1 cellular context compared by ENCODE assay signal in genomic region chr5:95554647-95555548, GRCh38.
A peak's percentile ranks its signal among the peaks of the same experiment; 100 is the strongest.
TF ChIP-seq lines count a peak whose summit lies in the region.

Gene ARSK (plus strand): TSS chr5:95555101. CDS start chr5:95555279, 178 bp downstream.
Gene SKIC3 (minus strand): TSS chr5:95554977. CDS start chr5:95547150, 7,827 bp downstream.

TF ChIP-seq in K562, 482 proteins besides CTCF, POLR2A, EP300 and RAD21 (continued from another document and continues in another):
- peak in 1 of 2 experiments; percentile 28; a peak in 1 of 4 replicates for TF ChIP-seq ARNT (IDR thresholded peaks at IDR 0.05)
- TF ChIP-seq E2F5 (CRISPR knock-in tag; IDR thresholded peaks at IDR 0.05), result peak; percentile 92
- peak; percentile 27; the same call in 1 of the 2 replicates for TF ChIP-seq ZBTB43 (CRISPR knock-in tag; IDR thresholded peaks at IDR 0.05)
- TF ChIP-seq SMARCA5 (IDR thresholded peaks at IDR 0.05), result no peak; the same call in 1 of the 2 replicates
- TF ChIP-seq ZNF512 (tag; IDR thresholded peaks at IDR 0.05), result no peak
- TF ChIP-seq CEBPB (tag; IDR thresholded peaks at IDR 0.05), result no peak
- no peak for TF ChIP-seq ZNF316 (IDR thresholded peaks at IDR 0.05)
- no peak for TF ChIP-seq SPI1 (IDR thresholded peaks at IDR 0.05; ENCODE audit: borderline replicate concordance, low read depth, low read length)
- TF ChIP-seq SMAD3 (CRISPR knock-in tag; conservative IDR thresholded peaks at IDR 0.05), result 0 out of 2 replicates have a peak, but pooled peaks have one; percentile 47
- TF ChIP-seq ZNF785 (CRISPR knock-in tag; IDR thresholded peaks at IDR 0.05), result no peak
- no peak for TF ChIP-seq SRSF3 (IDR thresholded peaks at IDR 0.05; ENCODE audit: insufficient read depth, low read length)
- TF ChIP-seq ZNF174 (CRISPR knock-in tag; IDR thresholded peaks at IDR 0.05), result no peak
- peak; percentile 70; the same call in 1 of the 2 replicates for TF ChIP-seq ZFX (CRISPR knock-in tag; IDR thresholded peaks at IDR 0.05)
- no peak for TF ChIP-seq KLF6 (CRISPR knock-in tag; IDR thresholded peaks at IDR 0.05; ENCODE audit: borderline replicate concordance)
- TF ChIP-seq JUN (IDR thresholded peaks at IDR 0.05; ENCODE audit: borderline replicate concordance, low read depth, low read length), result peak; percentile 42; the same call in 1 of the 2 replicates
- 0 out of 2 replicates have a peak, but pooled peaks have one; percentile 48 for TF ChIP-seq JUN (CRISPR knock-in tag; IDR thresholded peaks at IDR 0.05; ENCODE audit: borderline replicate concordance)
- TF ChIP-seq DPF2 (IDR thresholded peaks at IDR 0.05), result 0 out of 2 replicates have a peak, but pooled peaks have one; percentile 51
- TF ChIP-seq EZH2 (IDR thresholded peaks at IDR 0.05; ENCODE audit: borderline replicate concordance, low read depth, low read length), result no peak
- no peak for TF ChIP-seq CBX3 (IDR thresholded peaks at IDR 0.05; ENCODE audit: borderline replicate concordance in 1 of 2, low read length in 2 of 2)
- TF ChIP-seq ATF6 (CRISPR knock-in tag; IDR thresholded peaks at IDR 0.05), result peak; percentile 63; the same call in 1 of the 2 replicates
- 0 out of 2 replicates have a peak, but pooled peaks have one; percentile 21 for TF ChIP-seq TCF7L2 (IDR thresholded peaks at IDR 0.05; ENCODE audit: low read depth, low read length)
- peak; percentile 67 for TF ChIP-seq ATF7 (IDR thresholded peaks at IDR 0.05)
- TF ChIP-seq SIRT6 (IDR thresholded peaks at IDR 0.05; ENCODE audit: low read depth, low read length), result no peak
- TF ChIP-seq SREBF2 (CRISPR knock-in tag; IDR thresholded peaks at IDR 0.05), result no peak
- peak; percentile 60 for TF ChIP-seq GABPA (tag; conservative IDR thresholded peaks at IDR 0.05; ENCODE audit: low read depth)
- TF ChIP-seq MEF2D (tag; conservative IDR thresholded peaks at IDR 0.05; ENCODE audit: low read depth), result no peak
- TF ChIP-seq TAF7 (tag; IDR thresholded peaks at IDR 0.05), result peak; percentile 58; the same call in 1 of the 2 replicates
- TF ChIP-seq HDAC2 (IDR thresholded peaks at IDR 0.05), result peak; percentile 72; the same call in 1 of the 2 replicates
- TF ChIP-seq MED1 (CRISPR knock-in tag; IDR thresholded peaks at IDR 0.05; ENCODE audit: borderline replicate concordance), result no peak
- peak; percentile 55; the same call in 1 of the 2 replicates for TF ChIP-seq MTA3 (IDR thresholded peaks at IDR 0.05; ENCODE audit: borderline replicate concordance)
- no peak for TF ChIP-seq ZNF79 (CRISPR knock-in tag; IDR thresholded peaks at IDR 0.05; ENCODE audit: low read depth)
- peak; percentile 57 to 84; a peak in 2 of 4 replicates for TF ChIP-seq FOXK2 (conservative IDR thresholded peaks at IDR 0.05 in 1 of 2, IDR thresholded peaks at IDR 0.05 in 1 of 2; ENCODE audit: low read depth in 2 of 2)
- TF ChIP-seq ZNF407 (IDR thresholded peaks at IDR 0.05; ENCODE audit: low read depth), result no peak
- no peak for TF ChIP-seq GATA2 (CRISPR knock-in tag; IDR thresholded peaks at IDR 0.05)
- no peak for TF ChIP-seq TAF15 (IDR thresholded peaks at IDR 0.05; ENCODE audit: low read depth, low read length)
- peak; percentile 53 for TF ChIP-seq GTF2B (IDR thresholded peaks at IDR 0.05; ENCODE audit: extremely low read depth, insufficient read length)
- TF ChIP-seq ARID3A (IDR thresholded peaks at IDR 0.05; ENCODE audit: borderline replicate concordance, low read depth, low read length), result no peak
- no peak for TF ChIP-seq ADNP (tag; IDR thresholded peaks at IDR 0.05)
- TF ChIP-seq ZBTB34 (CRISPR knock-in tag; IDR thresholded peaks at IDR 0.05), result no peak
- 0 out of 2 replicates have a peak, but pooled peaks have one; percentile 52 for TF ChIP-seq ZNF740 (CRISPR knock-in tag; IDR thresholded peaks at IDR 0.05)
- TF ChIP-seq ZNF740 (tag; IDR thresholded peaks at IDR 0.05), result no peak
- no peak for TF ChIP-seq MAFF (IDR thresholded peaks at IDR 0.05; ENCODE audit: low read length)
- TF ChIP-seq HEY1 (CRISPR knock-in tag; IDR thresholded peaks at IDR 0.05; ENCODE audit: borderline replicate concordance), result no peak
